Comparison of ENCODE assay signal across 26 cellular contexts in the genomic region with DNA sequence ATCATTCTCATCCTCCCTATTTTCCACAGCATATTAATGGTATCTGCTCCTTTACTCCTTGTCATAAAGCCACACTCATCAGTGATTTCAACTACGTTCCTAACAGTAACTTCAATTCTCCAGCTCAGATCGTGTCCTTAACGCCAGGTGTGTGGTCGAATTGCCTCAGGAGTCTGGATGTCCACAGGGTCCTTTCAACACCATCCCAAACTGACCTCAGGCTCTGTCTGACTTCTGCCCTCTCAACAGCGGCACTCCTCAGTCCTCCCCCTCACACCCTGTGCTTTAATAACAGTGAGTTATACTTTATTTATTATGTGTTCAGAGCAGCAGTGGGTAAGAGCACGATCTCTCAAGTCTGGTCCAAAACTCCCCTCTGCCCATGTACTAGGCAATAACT. TPM values are rescaled to one million over a fixed set of nuclear protein-coding genes. Genes with fewer than 3 reads are reported as not detected.
DNase-seq lines count a peak whose midpoint lies in the region; ATAC-seq, FAIRE-seq and TF ChIP-seq lines count a peak whose summit lies in the region.
"Had no signal": no experiment of that assay in that cellular context is flagged by ENCODE, and none has a peak within 500 bp of the region (broad histone marks: within the 10 kb centered on the region; RNA-seq: fewer than 3 reads in every experiment).

No MANE protein-coding gene starts in this region.

- H3K9me3 ChIP-seq in mesenchymal stem cell (ENCODE audit: control insufficient read depth, low read length) (no peaks in the 10 kb centered on the region), trophoblast cell (ENCODE audit: insufficient read depth, low read depth, low read length) (no peaks in the 10 kb centered on the region)
- H3K9me3 ChIP-seq: A549, BE2C, BLaER1, Caco-2 had no signal

- H2AFZ ChIP-seq in mesenchymal stem cell (ENCODE audit: low read depth, low read length) (no peak overlapping the region), trophoblast cell (ENCODE audit: insufficient read depth, low read length, poor library complexity) (no peak overlapping the region)

- DNase-seq in GM12892 (ENCODE audit: insufficient read length): no peak
- DNase-seq in brain microvascular endothelial cell: no peak
- DNase-seq in mesenchymal stem cell: no peak
- DNase-seq in trophoblast cell: peak; percentile 83 to 86
- DNase-seq in activated naive CD4-positive, alpha-beta T cell (lab: John Stamatoyannopoulos, UW): no peak
- no peak for DNase-seq in AML-193 (lab: John Stamatoyannopoulos, UW)
- no peak for DNase-seq in D341Med (ENCODE audit: low spot score)
- DNase-seq: BE2C; C1 segment of cervical spinal cord; Caco-2; Calu3; CD4-positive, CD25-positive, alpha-beta regulatory T cell; CD8-positive, alpha-beta T cell; DMS 273 treated with DMSO at 0.1 percent for 48 hours; DMS153; DMS53; DMS79; DND-41; EL; GDM1 had no signal

- H3K9ac ChIP-seq in mesenchymal stem cell (ENCODE audit: low read length) (no peak overlapping the region), trophoblast cell (ENCODE audit: low read length) (no peak overlapping the region)
- H3K9ac ChIP-seq: BLaER1 had no signal

- no peak overlapping the region for H2BK15ac ChIP-seq in mesenchymal stem cell (ENCODE audit: low read depth, poor library complexity, severe bottlenecking)

- no peak overlapping the region for H3K23ac ChIP-seq in mesenchymal stem cell (ENCODE audit: low read length in 2 of 2)
- H3K23ac ChIP-seq in trophoblast cell (ENCODE audit: low read length): no peak overlapping the region

- no peak overlapping the region for H4K12ac ChIP-seq in trophoblast cell (ENCODE audit: low read depth, low read length)

- no peak for TF ChIP-seq POLR2A in GM12892 (IDR thresholded peaks at IDR 0.05; ENCODE audit: low read depth, low read length)

- no peak overlapping the region for H2BK120ac ChIP-seq in mesenchymal stem cell (ENCODE audit: low read depth, low read length)
- no peak overlapping the region for H2BK120ac ChIP-seq in trophoblast cell (ENCODE audit: insufficient read depth, low read length, poor library complexity)

- H3K27me3 ChIP-seq in brain microvascular endothelial cell (replicated peaks) (no peaks in the 10 kb centered on the region), mesenchymal stem cell (ENCODE audit: control insufficient read depth in 1 of 2, insufficient read depth in 1 of 2, low read length in 2 of 2) (no peaks in the 10 kb centered on the region), trophoblast cell (ENCODE audit: insufficient read depth, low read length) (no peaks in the 10 kb centered on the region)
- H3K27me3 ChIP-seq: BE2C, BLaER1 had no signal

- no peak overlapping the region for H3K14ac ChIP-seq in mesenchymal stem cell (ENCODE audit: low read length in 2 of 2)
- no peak overlapping the region for H3K14ac ChIP-seq in trophoblast cell (ENCODE audit: low read length)

- in situ Hi-C loops in brain microvascular endothelial cell (cut with HindIII; ENCODE audit: low pct_ligation_motif_present, low sequenced_read_pairs): loop anchor here (25.0 kb wide), 1 partner anchor 182 kb away; no protein-coding TSS in a partner anchor

- no peak for ATAC-seq in GM21723 (IDR thresholded peaks at IDR 0.05; ENCODE audit: unreplicated experiment)
- ATAC-seq: CD8-positive, alpha-beta T cell; GM12878 had no signal

- no peaks in the 10 kb centered on the region for H3K79me1 ChIP-seq in mesenchymal stem cell (replicated peaks; ENCODE audit: low read length, poor library complexity, severe bottlenecking)
- no peaks in the 10 kb centered on the region for H3K79me1 ChIP-seq in trophoblast cell (ENCODE audit: low read length)

- H3K4me1 ChIP-seq in mesenchymal stem cell (ENCODE audit: control insufficient read depth, insufficient read depth, low read depth, low read length) (peaks cover 3% of the 10 kb centered on the region), trophoblast cell (ENCODE audit: control insufficient read depth in 1 of 2, insufficient read depth in 2 of 2, low read length in 2 of 2) (peaks cover 2 to 6% of the 10 kb centered on the region in 2 experiments)
- H3K4me1 ChIP-seq: BLaER1, Caco-2 had no signal

- WGBS in mesenchymal stem cell: 91% methylated on average over 5 of the region's 6 CpGs
- no CpG with 5 or more reads among the region's 6 CpGs for WGBS in trophoblast cell (ENCODE audit: extremely low coverage, insufficient coverage, insufficient read length)

- no peak overlapping the region for H3K18ac ChIP-seq in mesenchymal stem cell (ENCODE audit: low read depth in 1 of 2, low read length in 2 of 2)
- H3K18ac ChIP-seq in trophoblast cell (ENCODE audit: low read length): no peak overlapping the region

- H4K91ac ChIP-seq in mesenchymal stem cell (ENCODE audit: low read length) (no peak overlapping the region), trophoblast cell (ENCODE audit: low read depth, low read length) (no peak overlapping the region)

- no peak overlapping the region for H4K8ac ChIP-seq in mesenchymal stem cell (ENCODE audit: low read length)
- H4K8ac ChIP-seq in trophoblast cell (ENCODE audit: low read depth, low read length): no peak overlapping the region

- H2BK5ac ChIP-seq in mesenchymal stem cell (ENCODE audit: low read depth, low read length, poor library complexity, severe bottlenecking) (no peak overlapping the region), trophoblast cell (ENCODE audit: low read depth, low read length, poor library complexity) (no peak overlapping the region)

- no peak overlapping the region for H3K4ac ChIP-seq in mesenchymal stem cell (ENCODE audit: low read depth in 1 of 2, low read length in 2 of 2)
- no peak overlapping the region for H3K4ac ChIP-seq in trophoblast cell (ENCODE audit: low read depth, low read length)

- H2BK12ac ChIP-seq in mesenchymal stem cell (ENCODE audit: low read length in 2 of 2): no peak overlapping the region
- no peak overlapping the region for H2BK12ac ChIP-seq in trophoblast cell (ENCODE audit: low read length)

- H3K27ac ChIP-seq in brain microvascular endothelial cell (peak overlapping the region; percentile 2), mesenchymal stem cell (ENCODE audit: low read length, poor library complexity, severe bottlenecking) (peak overlapping the region; percentile 14), trophoblast cell (ENCODE audit: low read depth, low read length) (no peak overlapping the region)
- H3K27ac ChIP-seq: 22Rv1, A549, BLaER1 had no signal

- H2AK5ac ChIP-seq in mesenchymal stem cell (ENCODE audit: low read length, severe bottlenecking) (no peak overlapping the region), trophoblast cell (ENCODE audit: low read length) (no peak overlapping the region)

- peak; percentile 60 for FAIRE-seq in GM12892 (lab: Jason Lieb, UNC)
- FAIRE-seq: A549, GM12878, GM19239 had no signal

- H3K4me3 ChIP-seq in brain microvascular endothelial cell (ENCODE audit: low read depth, low read length) (no peak overlapping the region), mesenchymal stem cell (ENCODE audit: insufficient read depth in 1 of 2, low read depth in 1 of 2, low read length in 2 of 2) (no peak overlapping the region), trophoblast cell (ENCODE audit: low read depth, low read length) (no peak overlapping the region)
- H3K4me3 ChIP-seq: A549, BLaER1, GM12878 had no signal

- no peak for TF ChIP-seq CTCF in brain microvascular endothelial cell (IDR thresholded peaks at IDR 0.05; ENCODE audit: low read depth, low read length, missing control alignments)

- H3K36me3 ChIP-seq in brain microvascular endothelial cell (replicated peaks) (peaks cover 88% of the 10 kb centered on the region), mesenchymal stem cell (ENCODE audit: control insufficient read depth in 1 of 2, insufficient read depth in 2 of 2, low read depth in 1 of 2, low read length in 2 of 2) (peaks cover 31 to 74% of the 10 kb centered on the region in 2 experiments), trophoblast cell (ENCODE audit: control insufficient read depth in 1 of 2, insufficient read depth in 2 of 2, low read length in 2 of 2) (peaks cover 4 to 11% of the 10 kb centered on the region in 2 experiments)

- H3K4me2 ChIP-seq in mesenchymal stem cell (ENCODE audit: low read length, poor library complexity, severe bottlenecking) (no peak overlapping the region), trophoblast cell (ENCODE audit: low read length) (no peak overlapping the region)
- H3K4me2 ChIP-seq: A549, BLaER1 had no signal

- no peaks in the 10 kb centered on the region for H3K79me2 ChIP-seq in trophoblast cell (ENCODE audit: control insufficient read depth, insufficient read depth, low read length, poor library complexity)

RNA-seq across cellular contexts. Expression of gene ST3GAL6, which starts 42.4 kb away (rescaled TPM):
- polyA plus RNA-seq in GM12892 (2012; ENCODE audit: missing spikeins): 39.3 TPM
- polyA plus RNA-seq in mesenchymal stem cell (2013, experiment 1 of 2): 6.9 TPM
- 6.5 TPM for polyA plus RNA-seq in mesenchymal stem cell (2013, experiment 2 of 2)
- 8.0 and 8.2 TPM in 2 replicates for polyA plus RNA-seq in trophoblast cell (2013)

Comparison
In these comparisons a context has a peak if more than half of its experiments do, and no peak if none do; other contexts are left out.
1. DNase-seq: peak in trophoblast cell (2 of 2); none in GM12892 (single experiment), brain microvascular endothelial cell (single experiment), mesenchymal stem cell (single experiment), activated naive CD4-positive, alpha-beta T cell (0 of 4), AML-193 (0 of 2) and D341Med (single experiment).